32 cellular contexts compared by ENCODE assay signal in genomic region chr2:27000228-27000627, GRCh38.
"Had no signal": no experiment of that assay in that cellular context is flagged by ENCODE, and none has a peak within 500 bp of the region (broad histone marks: within the 10 kb centered on the region; RNA-seq: fewer than 3 reads in every experiment).

No MANE protein-coding gene starts in this region.

- H3K36me3 ChIP-seq: left ventricle myocardium inferior, neutrophil, transverse colon, uterus, WERI-Rb-1 had no signal

- FAIRE-seq: bronchial epithelial cell, colon, endometrium, frontal cortex, islet of Langerhans had no signal

- H3K27ac Mint-ChIP-seq: activated naive CD8-positive, alpha-beta T cell; mesothelial cell of epicardium; nephron progenitor cell had no signal

- H3K9me3 Mint-ChIP-seq: mesothelial cell of epicardium, naive B cell, nephron progenitor cell had no signal

- H3K4me3 Mint-ChIP-seq: activated naive CD8-positive, alpha-beta T cell; mesothelial cell of epicardium; naive B cell; nephron progenitor cell had no signal

- H3K9me3 ChIP-seq: left ventricle myocardium inferior, neutrophil, testis, transverse colon, uterus had no signal

- H3K27me3 ChIP-seq: testis, transverse colon, uterus had no signal

- DNase-seq: activated CD4-positive, alpha-beta T cell treated with anti-CD3 and anti-CD28 coated beads for 48 hours; activated CD4-positive, alpha-beta T cell treated with anti-CD3 and anti-CD28 coated beads, Interleukin-2, amount 50 U/mL, for 48 hours; activated CD8-positive, alpha-beta memory T cell treated with anti-CD3 and anti-CD28 coated beads for 24 hours; activated effector memory CD4-positive, alpha-beta T cell treated with Interleukin-2 at 50 U/mL for 16 hours; activated naive CD4-positive, alpha-beta T cell treated with Interleukin-2 at 50 U/mL for 16 hours; anterior cingulate cortex; effector CD8-positive, alpha-beta T cell; glutamatergic neuron; left ventricle myocardium inferior; naive B cell; nephron progenitor cell; retina; stimulated activated CD4-positive, alpha-beta T cell treated with anti-CD3 and anti-CD28 coated beads, Interleukin-12 subunit alpha, Interleukin-12 subunit beta, amount 100 ng/mL, for 4 hours; stimulated activated CD4-positive, alpha-beta T cell treated with anti-CD3 and anti-CD28 coated beads, Interleukin-4, amount 100 ng/mL, for 1 hour; stimulated activated naive CD8-positive, alpha-beta T cell treated with anti-CD3 and anti-CD28 coated beads, Interleukin-15, Interleukin-2, amounts not matched to agents 100 U/mL and 50 U/mL, for 24 hours; T-helper 9 cell; testis; transverse colon; uterus; WERI-Rb-1 had no signal

- H3K36me3 Mint-ChIP-seq: activated naive CD8-positive, alpha-beta T cell; mesothelial cell of epicardium; naive B cell had no signal

- ATAC-seq: activated CD4-positive, CD25-positive, alpha-beta regulatory T cell treated with anti-CD3 and anti-CD28 coated beads, Interleukin-2, amount 50 U/mL, for 24 hours; sciatic nerve; stimulated activated naive CD8-positive, alpha-beta T cell treated with anti-CD3 and anti-CD28 coated beads, Interleukin-15, Interleukin-2, amounts not matched to agents 100 U/mL and 50 U/mL, for 24 hours had no signal

- H3K4me1 Mint-ChIP-seq: mesothelial cell of epicardium, nephron progenitor cell had no signal

- H3K4me3 ChIP-seq: left ventricle myocardium inferior, lung, skin epidermis, testis, transverse colon, uterus had no signal

- H3K27ac ChIP-seq: left ventricle myocardium inferior, neutrophil, skin epidermis, testis, transverse colon, uterus, WERI-Rb-1 had no signal

- H3K4me1 ChIP-seq: left ventricle myocardium inferior, transverse colon, uterus had no signal
